9 cellular contexts compared by ENCODE assay signal in the genomic region with DNA sequence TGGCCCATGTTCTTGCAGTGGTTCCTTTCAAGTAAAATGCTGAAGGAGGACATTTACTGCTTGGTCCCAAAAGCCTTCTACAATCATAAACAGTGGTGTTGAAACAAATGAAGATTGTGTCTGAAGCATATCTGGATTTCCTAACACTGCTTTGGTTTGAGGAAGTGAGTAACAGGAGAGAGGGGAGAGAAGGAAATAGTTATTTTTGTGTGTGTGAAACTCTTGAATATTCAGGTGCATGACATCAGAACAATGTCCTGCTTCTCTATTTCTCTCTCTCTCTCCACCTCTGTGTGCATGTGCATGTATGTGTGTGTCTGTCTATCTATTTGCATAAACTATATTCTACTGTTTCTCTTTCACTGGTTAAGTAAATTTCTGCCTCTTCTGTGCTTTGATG.
DNase-seq lines count a peak whose midpoint lies in the region; ATAC-seq lines count a peak whose summit lies in the region.
"Had no signal": no experiment of that assay in that cellular context is flagged by ENCODE, and none has a peak within 500 bp of the region (broad histone marks: within the 10 kb centered on the region; RNA-seq: fewer than 3 reads in every experiment).

No MANE protein-coding gene starts in this region.

- H3K4me3 Mint-ChIP-seq in T-helper 17 cell, result no peak overlapping the region

- no peaks in the 10 kb centered on the region for H3K4me1 Mint-ChIP-seq in T-helper 17 cell

- no peak overlapping the region for H3K27ac Mint-ChIP-seq in T-helper 17 cell

- ATAC-seq in GM19397 (IDR thresholded peaks at IDR 0.05; ENCODE audit: unreplicated experiment), result peak; percentile 89
- ATAC-seq in HG03108 (IDR thresholded peaks at IDR 0.05; ENCODE audit: unreplicated experiment), result peak; percentile 89
- peak; percentile 42 for ATAC-seq in T-helper 17 cell

- H3K9me3 ChIP-seq in T-helper 17 cell (ENCODE audit: control insufficient read depth, low read length, poor library complexity, severe bottlenecking), result peaks cover 3% of the 10 kb centered on the region

- no peaks in the 10 kb centered on the region for H3K36me3 Mint-ChIP-seq in T-helper 17 cell (ENCODE audit: low read depth)

- no peaks in the 10 kb centered on the region for H3K27me3 Mint-ChIP-seq in T-helper 17 cell

- peak; percentile 14 for DNase-seq in A172 (ENCODE audit: low spot score)
- no peak for DNase-seq in T-helper 17 cell
- DNase-seq in SHP77 (lab: John Stamatoyannopoulos, UW), result no peak
- DNase-seq in activated CD4-positive, alpha-beta T cell treated with anti-CD3 and anti-CD28 coated beads, Interleukin-2, amount 50 U/mL, for 1 hour, result no peak
- DNase-seq in NCI-H446 treated with DMSO at 0.1 percent for 48 hours (lab: John Stamatoyannopoulos, UW), result no peak
- DNase-seq in DMS153 treated with DMSO at 0.1 percent for 48 hours (lab: John Stamatoyannopoulos, UW; ENCODE audit: unreplicated experiment), result no peak
- DNase-seq: stimulated activated naive CD4-positive, alpha-beta T cell had no signal
